11 cellular contexts compared by ENCODE assay signal in genomic region chr2:200809506-200810251, GRCh38. TPM values are rescaled to one million over a fixed set of nuclear protein-coding genes. Genes with fewer than 3 reads are reported as not detected.
DNase-seq lines count a peak whose midpoint lies in the region; ATAC-seq and TF ChIP-seq lines count a peak whose summit lies in the region.
"Had no signal": no experiment of that assay in that cellular context is flagged by ENCODE, and none has a peak within 500 bp of the region (broad histone marks: within the 10 kb centered on the region; RNA-seq: fewer than 3 reads in every experiment).

No MANE protein-coding gene starts in this region.

- peaks cover 27% of the 10 kb centered on the region in 2 donors for H3K4me1 Mint-ChIP-seq in effector memory CD8-positive, alpha-beta T cell (ENCODE audit: low read depth in 2 of 2)
- H3K4me1 Mint-ChIP-seq in neural crest cell, result peaks cover 36% of the 10 kb centered on the region

- H3K27me3 ChIP-seq in AG04450 (ENCODE audit: control insufficient read depth, insufficient read depth, low read length), result no peaks in the 10 kb centered on the region
- H3K27me3 ChIP-seq: foreskin keratinocyte had no signal

- no peak for TF ChIP-seq CTCF in AG04450 (IDR thresholded peaks at IDR 0.05; ENCODE audit: low read depth, low read length)
- TF ChIP-seq CTCF in OCI-LY7 (conservative IDR thresholded peaks at IDR 0.05; ENCODE audit: low read length), result no peak
- TF ChIP-seq CTCF in neural crest cell (conservative IDR thresholded peaks at IDR 0.05), result no peak

- no peaks in the 10 kb centered on the region for H3K9me2 ChIP-seq in OCI-LY7 (ENCODE audit: insufficient read depth, low read length)

- CTCF ChIA-PET in AG04450 (lab: Charles Lee), result interaction anchor here (0.7 to 1.6 kb wide), 2 partner anchors 73 to 96 kb away, joined by 3 to 5 read pairs; no protein-coding TSS in a partner anchor
- CTCF ChIA-PET in OCI-LY7 (lab: Charles Lee; ENCODE audit: unreplicated experiment), result interaction anchor here (0.5 kb wide), 1 partner anchor 642 kb away, joined by 3 read pairs; the partner anchor contains the start of gene TRAK2

- DNase-seq in AG04450 (ENCODE audit: low read depth, low spot score) (no peak), OCI-LY7 (ENCODE audit: low spot score) (no peak), neural crest cell (ENCODE audit: low read depth, low spot score) (no peak), DMS114 treated with DMSO at 0.1 percent for 48 hours (lab: John Stamatoyannopoulos, UW; ENCODE audit: unreplicated experiment) (no peak), germinal center (ENCODE audit: low spot score) (no peak)
- DNase-seq in effector memory CD8-positive, alpha-beta T cell, result no peak
- DNase-seq: activated naive CD4-positive, alpha-beta T cell treated with anti-CD3 and anti-CD28 coated beads, Interleukin-2, amount 10 ng/mL, durations not matched to agents 7 days and 5 days; T-helper 9 cell had no signal

- peak overlapping the region; percentile 81 for H3K27ac ChIP-seq in AG04450 (ENCODE audit: low read depth, low read length)
- no peak overlapping the region for H3K27ac ChIP-seq in OCI-LY7 (ENCODE audit: low read depth, low read length, poor library complexity, severe bottlenecking)
- H3K27ac ChIP-seq: foreskin keratinocyte had no signal

- intact Hi-C loops in OCI-LY7 (cut with micrococcal nuclease; ENCODE audit: unreplicated experiment), result loop anchor here (2.0 to 5.0 kb wide), 4 partner anchors 258 to 643 kb away; partner anchors contain the start of genes CFLAR, SGO2, STRADB and TRAK2

- H3K4me3 ChIP-seq in AG04450 (ENCODE audit: low read depth, low read length) (no peak overlapping the region), OCI-LY7 (ENCODE audit: low read depth, low read length, poor library complexity, severe bottlenecking) (no peak overlapping the region)

- peak overlapping the region; percentile 94; the same call in 1 of the 2 replicates for H2AFZ ChIP-seq in OCI-LY7 (ENCODE audit: low read length)

- peaks cover 39% of the 10 kb centered on the region for H3K36me3 Mint-ChIP-seq in effector memory CD8-positive, alpha-beta T cell (ENCODE audit: insufficient read depth)
- peaks cover 5% of the 10 kb centered on the region for H3K36me3 Mint-ChIP-seq in neural crest cell (ENCODE audit: low read depth)

- H3K79me2 ChIP-seq in OCI-LY7 (ENCODE audit: insufficient read depth, low read depth, low read length), result peaks cover 30% of the 10 kb centered on the region

- no peak for ATAC-seq in effector memory CD8-positive, alpha-beta T cell (replicated peaks)
- ATAC-seq in GM18873 (IDR thresholded peaks at IDR 0.05; ENCODE audit: low FRiP score, unreplicated experiment), result no peak
- ATAC-seq in GM21390 (IDR thresholded peaks at IDR 0.05; ENCODE audit: unreplicated experiment), result no peak
- ATAC-seq: foreskin keratinocyte had no signal

- peaks cover 28% of the 10 kb centered on the region for H3K4me1 ChIP-seq in OCI-LY7 (ENCODE audit: insufficient read depth, low read length, poor library complexity, severe bottlenecking)

- H4K20me1 ChIP-seq in OCI-LY7 (ENCODE audit: insufficient read depth, low read length), result peaks cover 23% of the 10 kb centered on the region

- POLR2A ChIA-PET in AG04450 (lab: Yijun Ruan, JAX), result interaction anchor here (0.5 to 3.0 kb wide), 7 partner anchors 14 to 455 kb away, joined by 3 to 12 read pairs (median 5); partner anchors contain the start of gene CLK1
- POLR2A ChIA-PET in OCI-LY7 (lab: Charles Lee), result interaction anchor here (0.7 to 1.1 kb wide), 6 partner anchors 9 to 1311 kb away, joined by 3 to 4 read pairs (median 3); no protein-coding TSS in a partner anchor

- peak overlapping the region; percentile 99 to 100 for H3K27ac Mint-ChIP-seq in effector memory CD8-positive, alpha-beta T cell
- H3K27ac Mint-ChIP-seq in neural crest cell (ENCODE audit: unreplicated experiment), result no peak overlapping the region

- peak overlapping the region; percentile 99 to 100 for H3K4me3 Mint-ChIP-seq in effector memory CD8-positive, alpha-beta T cell
- peak overlapping the region; percentile 99 for H3K4me3 Mint-ChIP-seq in neural crest cell

- BruUV-seq in OCI-LY7 (replicated peaks; lab: Mats Ljungman, UMichigan), result no TSS peak

- no peaks in the 10 kb centered on the region for H3K27me3 Mint-ChIP-seq in effector memory CD8-positive, alpha-beta T cell
- H3K27me3 Mint-ChIP-seq in neural crest cell (ENCODE audit: low read depth), result peaks cover 4% of the 10 kb centered on the region

- peak overlapping the region; percentile 90; the same call in 1 of the 2 replicates for H3K4me2 ChIP-seq in OCI-LY7 (ENCODE audit: low read length)

- no peaks in the 10 kb centered on the region for H3K9me3 Mint-ChIP-seq in effector memory CD8-positive, alpha-beta T cell
- no peaks in the 10 kb centered on the region for H3K9me3 Mint-ChIP-seq in neural crest cell
- H3K9me3 Mint-ChIP-seq: activated naive CD4-positive, alpha-beta T cell treated with anti-CD3 and anti-CD28 coated beads, Interleukin-2, amount 10 ng/mL, durations not matched to agents 7 days and 5 days had no signal

- H3K36me3 ChIP-seq in OCI-LY7 (ENCODE audit: insufficient read depth, low read length), result peaks cover 23% of the 10 kb centered on the region

- H3K9me3 ChIP-seq in AG04450 (ENCODE audit: control insufficient read depth, insufficient read depth, low read length) (no peaks in the 10 kb centered on the region; the same call in 1 of the 2 replicates), OCI-LY7 (ENCODE audit: low read length) (no peaks in the 10 kb centered on the region)

RNA-seq across cellular contexts. Expression of gene BZW1, which starts 2.0 kb away (rescaled TPM):
- polyA plus RNA-seq in AG04450 (2011; rRNA removed), result 359 and 376 TPM in 2 replicates
- 352 and 361 TPM in 2 replicates for polyA minus RNA-seq in AG04450 (2011; rRNA and poly(A)+ RNA removed)
- 177 and 180 TPM in 2 replicates for total RNA-seq in OCI-LY7 (2014; rRNA removed; shearing (Covaris generic))
- total RNA-seq in OCI-LY7 (2022) (171 and 183 TPM in 2 replicates), neural crest cell (424 and 433 TPM in 2 replicates)

RNA-seq across cellular contexts. Expression of gene CLK1, which starts 54.8 kb away (rescaled TPM):
- 66.0 and 103 TPM in 2 replicates for polyA plus RNA-seq in AG04450 (2011; rRNA removed)
- polyA minus RNA-seq in AG04450 (2011; rRNA and poly(A)+ RNA removed), result 30.1 and 46.9 TPM in 2 replicates
- 74.9 and 80.1 TPM in 2 replicates for total RNA-seq in OCI-LY7 (2014; rRNA removed; shearing (Covaris generic))
- total RNA-seq in OCI-LY7 (2022) (104 and 110 TPM in 2 replicates), neural crest cell (69.2 and 71.5 TPM in 2 replicates)
